Comparison of ENCODE assay signal across 20 cellular contexts in genomic region chr14:103638594-103638993, GRCh38. TPM values are rescaled to one million over a fixed set of nuclear protein-coding genes. Genes with fewer than 3 reads are reported as not detected.
DNase-seq lines count a peak whose midpoint lies in the region; ATAC-seq and TF ChIP-seq lines count a peak whose summit lies in the region.
"Had no signal": no experiment of that assay in that cellular context is flagged by ENCODE, and none has a peak within 500 bp of the region (broad histone marks: within the 10 kb centered on the region; RNA-seq: fewer than 3 reads in every experiment).

No MANE protein-coding gene starts in this region.

- H3K36me3 ChIP-seq in IMR-90 (ENCODE audit: control insufficient read depth, insufficient read depth, low read length) (peaks cover 10% of the 10 kb centered on the region), spleen (peaks cover 0 to 30% (median 0%) of the 10 kb centered on the region in 6 donors), HAP-1 (replicated peaks) (peaks cover 4% of the 10 kb centered on the region; the same call in 1 of the 2 replicates)

- POLR2A ChIA-PET in IMR-90 (lab: Charles Lee; ENCODE audit: unreplicated experiment) = no interaction called here

- WGBS in IMR-90 (ENCODE audit: extremely low coverage in 2 of 2, insufficient read length in 1 of 2), 2 experiments = no CpG with 5 or more reads among the region's 3 CpGs
- WGBS in spleen, 5 donors = 81 to 97% (median 89%) methylated on average over 3 of the region's 3 CpGs

- H3K36me3 Mint-ChIP-seq in activated T-cell treated with anti-CD3 and anti-CD28 coated beads, Interleukin-2, amount 50 U/mL, for 4 hours (ENCODE audit: insufficient read depth) = peaks cover 11% of the 10 kb centered on the region
- H3K36me3 Mint-ChIP-seq in glutamatergic neuron (ENCODE audit: unreplicated experiment) = no peaks in the 10 kb centered on the region
- H3K36me3 Mint-ChIP-seq in stimulated activated naive B cell treated with anti-CD40 and anti-IgM and Interleukin-4, amounts not matched to agents 10 μg/mL and 1 μg/mL and 100 μg/mL, for 72 hours = peaks cover 11 to 17% of the 10 kb centered on the region in 2 donors

- no peak for DNase-seq in activated T-cell treated with anti-CD3 and anti-CD28 coated beads, Interleukin-2, amount 50 U/mL, for 4 hours
- DNase-seq in activated T-cell treated with anti-CD3 and anti-CD28 coated beads for 4 hours (no peak), IMR-90 (no peak), glutamatergic neuron (no peak), HUDEP-2 (lab: John Stamatoyannopoulos, UW; ENCODE audit: unreplicated experiment in 76 of 76) (no peak), spleen (no peak), HAP-1 (ENCODE audit: low spot score in 2 of 2) (no peak)
- DNase-seq in stimulated activated naive B cell treated with anti-CD40 and anti-IgM and Interleukin-4, amounts not matched to agents 10 μg/mL and 1 μg/mL and 100 μg/mL, for 72 hours = no peak
- DNase-seq: activated CD4-positive, CD25-positive, alpha-beta regulatory T cell treated with anti-CD3 and anti-CD28 coated beads, Interleukin-2, amount 50 U/mL, for 72 hours; aorta; MM.1S; NCI-H1436 treated with DMSO at 0.1 percent for 48 hours; NCI-H524; psoas muscle; RPMI8226; small intestine; stimulated activated CD4-positive, alpha-beta T cell treated with anti-CD3 and anti-CD28 coated beads, Interleukin-4, amount 100 ng/mL, for 1 hour had no signal

- BruUV-seq in IMR-90 (replicated peaks; lab: Mats Ljungman, UMichigan) = no TSS peak

- H2BK20ac ChIP-seq in IMR-90 (ENCODE audit: low read depth, low read length) = no peak overlapping the region

- H3K79me1 ChIP-seq in IMR-90 (ENCODE audit: low read depth in 1 of 2, low read length in 2 of 2) = peaks cover 0 to 35% of the 10 kb centered on the region in 2 experiments; a peak in 2 of 4 replicates

- no peak overlapping the region for H2AK9ac ChIP-seq in IMR-90 (replicated peaks; ENCODE audit: low read depth, low read length, poor library complexity)

- H3K9me3 ChIP-seq in IMR-90 (ENCODE audit: control insufficient read depth, insufficient read depth, low read length) (no peaks in the 10 kb centered on the region), spleen (no peaks in the 10 kb centered on the region), HAP-1 (no peaks in the 10 kb centered on the region; the same call in 1 of the 2 replicates)
- H3K9me3 ChIP-seq: psoas muscle had no signal

- no peak overlapping the region for H3K4me3 Mint-ChIP-seq in activated T-cell treated with anti-CD3 and anti-CD28 coated beads, Interleukin-2, amount 50 U/mL, for 4 hours
- peak overlapping the region; percentile 12 for H3K4me3 Mint-ChIP-seq in glutamatergic neuron (ENCODE audit: unreplicated experiment)
- H3K4me3 Mint-ChIP-seq in stimulated activated naive B cell treated with anti-CD40 and anti-IgM and Interleukin-4, amounts not matched to agents 10 μg/mL and 1 μg/mL and 100 μg/mL, for 72 hours = no peak overlapping the region

- no peaks in the 10 kb centered on the region for H3K9me3 Mint-ChIP-seq in activated T-cell treated with anti-CD3 and anti-CD28 coated beads, Interleukin-2, amount 50 U/mL, for 4 hours
- H3K9me3 Mint-ChIP-seq in glutamatergic neuron (ENCODE audit: unreplicated experiment) = no peaks in the 10 kb centered on the region
- no peaks in the 10 kb centered on the region for H3K9me3 Mint-ChIP-seq in stimulated activated naive B cell treated with anti-CD40 and anti-IgM and Interleukin-4, amounts not matched to agents 10 μg/mL and 1 μg/mL and 100 μg/mL, for 72 hours
- H3K9me3 Mint-ChIP-seq: neural crest cell had no signal

- no peak overlapping the region for H2AFZ ChIP-seq in IMR-90 (replicated peaks; ENCODE audit: low read length, poor library complexity)

- H2BK120ac ChIP-seq in IMR-90 (ENCODE audit: low read depth, low read length) = no peak overlapping the region

- ATAC-seq in activated T-cell treated with anti-CD3 and anti-CD28 coated beads, Interleukin-2, amount 50 U/mL, for 4 hours = peak; percentile 44 to 52
- ATAC-seq in IMR-90 (ENCODE audit: low read depth) = no peak
- peak; percentile 38 to 47 for ATAC-seq in stimulated activated naive B cell treated with anti-CD40 and anti-IgM and Interleukin-4, amounts not matched to agents 10 μg/mL and 1 μg/mL and 100 μg/mL, for 72 hours (replicated peaks)
- ATAC-seq: K562 had no signal

- no peak overlapping the region for H4K91ac ChIP-seq in IMR-90 (ENCODE audit: insufficient read depth, low read depth, low read length)

- H3K27ac ChIP-seq in IMR-90 (ENCODE audit: insufficient read depth, low read length) (peak overlapping the region; percentile 40; the same call in 1 of the 2 replicates), spleen (no peak overlapping the region)

- peaks cover 53% of the 10 kb centered on the region for H3K4me1 Mint-ChIP-seq in activated T-cell treated with anti-CD3 and anti-CD28 coated beads, Interleukin-2, amount 50 U/mL, for 4 hours (ENCODE audit: low read depth)
- H3K4me1 Mint-ChIP-seq in glutamatergic neuron (ENCODE audit: low read depth, unreplicated experiment) = peaks cover 26% of the 10 kb centered on the region
- peaks cover 31 to 68% of the 10 kb centered on the region in 2 donors for H3K4me1 Mint-ChIP-seq in stimulated activated naive B cell treated with anti-CD40 and anti-IgM and Interleukin-4, amounts not matched to agents 10 μg/mL and 1 μg/mL and 100 μg/mL, for 72 hours

- H3K9ac ChIP-seq in IMR-90 (ENCODE audit: low read depth, low read length) = no peak overlapping the region

- dilution Hi-C loops in IMR-90 (cut with HindIII; ENCODE audit: low sequenced_read_pairs, unreplicated experiment) = no loop called here

- H4K8ac ChIP-seq in IMR-90 (ENCODE audit: low read depth in 2 of 2, low read length in 2 of 2) = no peak overlapping the region

- in situ Hi-C loops in IMR-90 (cut with MboI; ENCODE audit: low sequenced_read_pairs) = no loop called here
- in situ Hi-C loops in HAP-1 (cut with MboI; ENCODE audit: low sequenced_read_pairs) = no loop called here

- no peak overlapping the region for H3K23ac ChIP-seq in IMR-90 (ENCODE audit: low read depth, low read length)

- H3K4me2 ChIP-seq in IMR-90 (ENCODE audit: low read depth, low read length) = no peak overlapping the region; the same call in 1 of the 2 replicates

- H4K20me1 ChIP-seq in IMR-90 (ENCODE audit: insufficient read depth, low read length) = peaks cover 99% of the 10 kb centered on the region

- H3K56ac ChIP-seq in IMR-90 (ENCODE audit: extremely low read depth, insufficient read depth, low read length) = no peak overlapping the region

- intact Hi-C loops in IMR-90 (cut with micrococcal nuclease) (no loop called here), spleen (cut with DNase I; ENCODE audit: low total_unique reads) (no loop called here)

- H3K4me3 ChIP-seq in IMR-90 (ENCODE audit: insufficient read depth, low read depth, low read length) = no peak overlapping the region
- no peak overlapping the region for H3K4me3 ChIP-seq in spleen
- no peak overlapping the region for H3K4me3 ChIP-seq in HAP-1
- H3K4me3 ChIP-seq: BLaER1 treated with 17β-estradiol and CSF1 and Interleukin-3, amounts not matched to agents 10 nM and 100 nM; K562; psoas muscle had no signal

- peak overlapping the region; percentile 62 for H3K27ac Mint-ChIP-seq in glutamatergic neuron (ENCODE audit: unreplicated experiment)
- H3K27ac Mint-ChIP-seq in stimulated activated naive B cell treated with anti-CD40 and anti-IgM and Interleukin-4, amounts not matched to agents 10 μg/mL and 1 μg/mL and 100 μg/mL, for 72 hours = no peak overlapping the region

- H3K9me1 ChIP-seq in IMR-90 (ENCODE audit: insufficient read depth, low read length) = peaks cover 26% of the 10 kb centered on the region

- no peak overlapping the region for H4K5ac ChIP-seq in IMR-90 (ENCODE audit: low read depth, low read length)

- CTCF ChIA-PET in IMR-90 (lab: Yijun Ruan, JAX) = interaction anchor here (0.7 kb wide), 1 partner anchor 44 kb away, joined by 4 read pairs; no protein-coding TSS in a partner anchor

- no peaks in the 10 kb centered on the region for H3K27me3 ChIP-seq in IMR-90 (ENCODE audit: control insufficient read depth, insufficient read depth, low read length)
- no peaks in the 10 kb centered on the region for H3K27me3 ChIP-seq in spleen (replicated peaks in 1 of 7)
- no peaks in the 10 kb centered on the region for H3K27me3 ChIP-seq in HAP-1 (ENCODE audit: low read depth)
- H3K27me3 ChIP-seq: BLaER1 treated with 17β-estradiol and CSF1 and Interleukin-3, amounts not matched to agents 10 nM and 100 nM had no signal

- no peak for TF ChIP-seq RAD21 in IMR-90 (IDR thresholded peaks at IDR 0.05; ENCODE audit: low read length)

- no peak overlapping the region for H3K4ac ChIP-seq in IMR-90 (ENCODE audit: low read depth, low read length)

- H2BK15ac ChIP-seq in IMR-90 (ENCODE audit: low read depth, low read length) = no peak overlapping the region

- TF ChIP-seq CTCF in IMR-90 (conservative IDR thresholded peaks at IDR 0.05; ENCODE audit: low read depth, low read length) (no peak), glutamatergic neuron (IDR thresholded peaks at IDR 0.05; ENCODE audit: partially characterized antibody, unreplicated experiment) (no peak), spleen (IDR thresholded peaks at IDR 0.05 in 8 of 11, conservative IDR thresholded peaks at IDR 0.05 in 3 of 11) (no peak)

- H3K14ac ChIP-seq in IMR-90 (replicated peaks; ENCODE audit: low read depth, low read length) = no peak overlapping the region

- no peaks in the 10 kb centered on the region for H3K27me3 Mint-ChIP-seq in activated T-cell treated with anti-CD3 and anti-CD28 coated beads, Interleukin-2, amount 50 U/mL, for 4 hours (ENCODE audit: low read depth)
- H3K27me3 Mint-ChIP-seq in glutamatergic neuron (ENCODE audit: unreplicated experiment) = peaks cover under 1% of the 10 kb centered on the region
- no peaks in the 10 kb centered on the region for H3K27me3 Mint-ChIP-seq in stimulated activated naive B cell treated with anti-CD40 and anti-IgM and Interleukin-4, amounts not matched to agents 10 μg/mL and 1 μg/mL and 100 μg/mL, for 72 hours

- peaks cover 12% of the 10 kb centered on the region for H3K4me1 ChIP-seq in IMR-90 (ENCODE audit: control insufficient read depth, insufficient read depth, low read length)
- H3K4me1 ChIP-seq in spleen = peaks cover 31 to 100% (median 85%) of the 10 kb centered on the region in 6 donors
- no peaks in the 10 kb centered on the region for H3K4me1 ChIP-seq in HAP-1

- peak overlapping the region; percentile 47 for H2BK5ac ChIP-seq in IMR-90 (ENCODE audit: low read depth, low read length, poor library complexity, severe bottlenecking)

- 0 out of 2 replicates have a peak overlapping the region, but pooled peaks have one; percentile 61 for H2AK5ac ChIP-seq in IMR-90 (ENCODE audit: low read depth, low read length)

- TF ChIP-seq POLR2A in IMR-90 (IDR thresholded peaks at IDR 0.05; ENCODE audit: low read depth, low read length) = no peak
- TF ChIP-seq POLR2A in spleen (IDR thresholded peaks at IDR 0.05) = no peak

- H3K18ac ChIP-seq in IMR-90 (ENCODE audit: low read depth, low read length) = no peak overlapping the region

RNA-seq across cellular contexts. Expression of gene KLC1, which starts 9.6 kb away (rescaled TPM):
- 100 to 1,000 TPM; 102 to 127 (median 110) TPM for total RNA-seq in activated T-cell treated with anti-CD3 and anti-CD28 coated beads, Interleukin-2, amount 50 U/mL, for 4 hours
- total RNA-seq in IMR-90 (2012; rRNA removed) (101 and 139 TPM in 2 replicates), glutamatergic neuron (ENCODE audit: unreplicated experiment) (975 TPM), spleen (100 to 1,000 TPM; 164 to 333 (median 239) TPM)
- polyA plus RNA-seq in IMR-90 (2012; rRNA removed) (155 and 157 TPM in 2 replicates), spleen (100 to 1,000 TPM in 1 of 3 donors, 10 to 100 TPM in 2; 54.1 to 126 (median 75.9) TPM)
- polyA plus RNA-seq in IMR-90 (2012; cell fraction: cytosol; rRNA removed) = 202 and 321 TPM in 2 replicates
- polyA plus RNA-seq in IMR-90 (2012; cell fraction: nucleus; rRNA removed; ENCODE audit: low replicate concordance) = 401 and 574 TPM in 2 replicates
